ENCODE assay signal across 9 cellular contexts in the genomic region with DNA sequence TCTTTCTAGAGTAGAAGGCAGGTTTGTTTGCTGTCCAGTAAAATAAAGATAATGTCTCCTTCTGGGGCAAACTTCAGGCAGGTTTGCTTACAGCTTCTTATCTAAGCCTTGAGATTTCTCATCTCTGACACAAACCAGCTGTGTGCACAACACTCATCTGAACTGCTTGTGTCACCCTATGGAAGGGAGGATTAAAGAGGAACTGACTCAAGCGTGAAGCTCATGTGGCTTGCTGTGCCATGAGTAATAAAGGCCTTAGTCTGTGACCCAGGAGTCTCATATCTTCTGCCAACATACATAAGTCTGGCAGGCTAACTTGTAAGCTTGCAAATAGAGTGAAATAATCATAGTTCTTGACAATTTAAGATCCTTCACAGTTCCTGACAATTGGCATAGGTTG. TPM values are rescaled to one million over a fixed set of nuclear protein-coding genes. Genes with fewer than 3 reads are reported as not detected.
DNase-seq lines count a peak whose midpoint lies in the region; ATAC-seq, FAIRE-seq and TF ChIP-seq lines count a peak whose summit lies in the region.
"Had no signal": no experiment of that assay in that cellular context is flagged by ENCODE, and none has a peak within 500 bp of the region (broad histone marks: within the 10 kb centered on the region; RNA-seq: fewer than 3 reads in every experiment).

No MANE protein-coding gene starts in this region.

- intact Hi-C loops in activated naive CD4-positive, alpha-beta T cell treated with anti-CD3 and anti-CD28 coated beads for 36 hours (cut with micrococcal nuclease): no loop called here

- H3K27ac Mint-ChIP-seq in activated naive CD4-positive, alpha-beta T cell treated with anti-CD3 and anti-CD28 coated beads for 36 hours: no peak overlapping the region
- no peak overlapping the region for H3K27ac Mint-ChIP-seq in stimulated activated naive B cell treated with anti-CD40 and anti-IgM and Interleukin-4, amounts not matched to agents 10 μg/mL and 1 μg/mL and 100 μg/mL, for 72 hours

- H3K4me3 ChIP-seq in bronchial epithelial cell (ENCODE audit: low read depth, low read length): no peak overlapping the region

- CTCF ChIA-PET in activated naive CD4-positive, alpha-beta T cell treated with anti-CD3 and anti-CD28 coated beads for 36 hours (lab: Charles Lee): interaction anchor here (1.2 kb wide), 1 partner anchor 9 kb away, joined by 3 read pairs; no protein-coding TSS in a partner anchor

- peak; percentile 93 for FAIRE-seq in bronchial epithelial cell (lab: Jason Lieb, UNC)
- FAIRE-seq: G401.6 had no signal

- peak; percentile 36 for DNase-seq in activated naive CD4-positive, alpha-beta T cell treated with anti-CD3 and anti-CD28 coated beads for 36 hours
- no peak for DNase-seq in activated naive CD4-positive, alpha-beta T cell (lab: John Stamatoyannopoulos, UW)
- peak; percentile 1 for DNase-seq in HuH-7 (ENCODE audit: low spot score)
- DNase-seq in bronchial epithelial cell (ENCODE audit: low read depth): peak; percentile 98
- DNase-seq in stimulated activated naive B cell treated with anti-CD40 and anti-IgM and Interleukin-4, amounts not matched to agents 10 μg/mL and 1 μg/mL and 100 μg/mL, for 72 hours: peak; percentile 16
- no peak for DNase-seq in activated effector memory CD4-positive, alpha-beta T cell treated with anti-CD3 and anti-CD28 coated beads, Interleukin-2, amount 50 U/mL, for 16 hours
- no peak for DNase-seq in NCI-H510A treated with DMSO at 0.1 percent for 48 hours (lab: John Stamatoyannopoulos, UW)
- DNase-seq in globus pallidus (ENCODE audit: low spot score): no peak

- H3K4me3 Mint-ChIP-seq in activated naive CD4-positive, alpha-beta T cell treated with anti-CD3 and anti-CD28 coated beads for 36 hours: no peak overlapping the region
- H3K4me3 Mint-ChIP-seq in stimulated activated naive B cell treated with anti-CD40 and anti-IgM and Interleukin-4, amounts not matched to agents 10 μg/mL and 1 μg/mL and 100 μg/mL, for 72 hours: no peak overlapping the region

- peak; percentile 100 for ATAC-seq in stimulated activated naive B cell treated with anti-CD40 and anti-IgM and Interleukin-4, amounts not matched to agents 10 μg/mL and 1 μg/mL and 100 μg/mL, for 72 hours (replicated peaks)

- TF ChIP-seq CTCF in bronchial epithelial cell (IDR thresholded peaks at IDR 0.05; ENCODE audit: insufficient read depth, low read length, severe bottlenecking): no peak

- no peaks in the 10 kb centered on the region for H3K4me1 Mint-ChIP-seq in activated naive CD4-positive, alpha-beta T cell treated with anti-CD3 and anti-CD28 coated beads for 36 hours (ENCODE audit: low read depth)
- H3K4me1 Mint-ChIP-seq in stimulated activated naive B cell treated with anti-CD40 and anti-IgM and Interleukin-4, amounts not matched to agents 10 μg/mL and 1 μg/mL and 100 μg/mL, for 72 hours: no peaks in the 10 kb centered on the region

- H3K36me3 ChIP-seq in bronchial epithelial cell (ENCODE audit: control insufficient read depth, insufficient read depth, low read length): no peaks in the 10 kb centered on the region

- H3K27me3 Mint-ChIP-seq in activated naive CD4-positive, alpha-beta T cell treated with anti-CD3 and anti-CD28 coated beads for 36 hours (ENCODE audit: low read depth): no peaks in the 10 kb centered on the region
- peaks cover 0 to 5% of the 10 kb centered on the region in 2 donors for H3K27me3 Mint-ChIP-seq in stimulated activated naive B cell treated with anti-CD40 and anti-IgM and Interleukin-4, amounts not matched to agents 10 μg/mL and 1 μg/mL and 100 μg/mL, for 72 hours

- no peaks in the 10 kb centered on the region for H3K36me3 Mint-ChIP-seq in activated naive CD4-positive, alpha-beta T cell treated with anti-CD3 and anti-CD28 coated beads for 36 hours (ENCODE audit: low read depth)
- H3K36me3 Mint-ChIP-seq in stimulated activated naive B cell treated with anti-CD40 and anti-IgM and Interleukin-4, amounts not matched to agents 10 μg/mL and 1 μg/mL and 100 μg/mL, for 72 hours: peaks cover 0 to 12% of the 10 kb centered on the region in 2 donors

- H3K9me3 Mint-ChIP-seq in activated naive CD4-positive, alpha-beta T cell treated with anti-CD3 and anti-CD28 coated beads for 36 hours: no peaks in the 10 kb centered on the region
- peaks cover 2 to 3% of the 10 kb centered on the region in 2 donors for H3K9me3 Mint-ChIP-seq in stimulated activated naive B cell treated with anti-CD40 and anti-IgM and Interleukin-4, amounts not matched to agents 10 μg/mL and 1 μg/mL and 100 μg/mL, for 72 hours

- H3K27me3 ChIP-seq in bronchial epithelial cell (ENCODE audit: control insufficient read depth, insufficient read depth, low read length): no peaks in the 10 kb centered on the region

RNA-seq across cellular contexts. Expression of gene CPO, which starts 24.2 kb away (rescaled TPM):
- not detected for total RNA-seq in activated naive CD4-positive, alpha-beta T cell treated with anti-CD3 and anti-CD28 coated beads for 36 hours
- total RNA-seq in bronchial epithelial cell: 0.13 TPM in 1 of 2 replicates, not detected in the other

Comparison
In these comparisons a context has a peak if more than half of its experiments do, and no peak if none do; other contexts are left out.
1. DNase-seq: peak in activated naive CD4-positive, alpha-beta T cell treated with anti-CD3 and anti-CD28 coated beads for 36 hours (single experiment), HuH-7 (single experiment), bronchial epithelial cell (single experiment) and stimulated activated naive B cell treated with anti-CD40 and anti-IgM and Interleukin-4, amounts not matched to agents 10 μg/mL and 1 μg/mL and 100 μg/mL, for 72 hours (single experiment); none in activated naive CD4-positive, alpha-beta T cell (0 of 4), activated effector memory CD4-positive, alpha-beta T cell treated with anti-CD3 and anti-CD28 coated beads, Interleukin-2, amount 50 U/mL, for 16 hours (single experiment), NCI-H510A treated with DMSO at 0.1 percent for 48 hours (single experiment) and globus pallidus (single experiment).